Comparison of ENCODE assay signal across 1 cellular context in genomic region chr2:47309472-47309951, GRCh38.
TF ChIP-seq lines count a peak whose summit lies in the region.

No MANE protein-coding gene starts in this region.

TF ChIP-seq in IMR-90, 13 proteins besides CTCF, POLR2A, EP300 and RAD21 (continued from another document):
- TF ChIP-seq MXI1 (IDR thresholded peaks at IDR 0.05; ENCODE audit: borderline replicate concordance, low read depth, low read length) (no peak), RFX5 (IDR thresholded peaks at IDR 0.05; ENCODE audit: low read depth, low read length) (no peak), BHLHE40 (IDR thresholded peaks at IDR 0.05; ENCODE audit: low read depth, low read length) (no peak), CEBPB (IDR thresholded peaks at IDR 0.05; ENCODE audit: low read depth, low read length) (no peak), MAZ (IDR thresholded peaks at IDR 0.05; ENCODE audit: borderline replicate concordance, low read depth, low read length) (no peak)
